Comparison of ENCODE assay signal across 27 cellular contexts in genomic region chr17:61202564-61202963, GRCh38.
A peak's percentile ranks its signal among the peaks of the same experiment; 100 is the strongest.
DNase-seq lines count a peak whose midpoint lies in the region; ATAC-seq, FAIRE-seq and TF ChIP-seq lines count a peak whose summit lies in the region.
"Had no signal": no experiment of that assay in that cellular context is flagged by ENCODE, and none has a peak within 500 bp of the region (broad histone marks: within the 10 kb centered on the region; RNA-seq: fewer than 3 reads in every experiment).

No MANE protein-coding gene starts in this region.

- no peak for TF ChIP-seq POLR2A in A549 (IDR thresholded peaks at IDR 0.05; ENCODE audit: low read length)

- H3K23ac ChIP-seq in trophoblast cell (ENCODE audit: low read length), result no peak overlapping the region

- 53% methylated on average over 2 of the region's 2 CpGs for WGBS in A549 (ENCODE audit: missing lambda C conversion rate)
- whole genome bisulfite sequencing in trophoblast cell (ENCODE audit: extremely low coverage, insufficient coverage, insufficient read length), result no CpG with 5 or more reads among the region's 2 CpGs

- H3K9me3 Mint-ChIP-seq in activated T-helper 2 cell treated with anti-CD3 and anti-CD28 coated beads, Interferon-gamma antibody, Interleukin-2, Interleukin-4, amounts not matched to agents 10 μg/mL and 5 μg/mL and 100 μg/mL, durations not matched to agents 14 hours and 24 hours and 36 hours, result no peaks in the 10 kb centered on the region
- H3K9me3 Mint-ChIP-seq: activated B cell treated with CpG ODN at 0.5 μM for 24 hours; stimulated activated effector memory CD8-positive, alpha-beta T cell treated with anti-CD3 and anti-CD28 coated beads, Interleukin-12 subunit alpha, Interleukin-12 subunit beta, amount 100 ng/mL, for 72 hours had no signal

- CTCF ChIA-PET in A549 (lab: Yijun Ruan, JAX) (interaction anchor here (0.8 to 1.9 kb wide), 6 partner anchors 26 to 482 kb away, joined by 3 to 7 read pairs (median 4); no protein-coding TSS in a partner anchor), Panc1 (lab: Charles Lee) (no interaction called here)

- H3K4me3 ChIP-seq in A549 (no peak overlapping the region), Panc1 (ENCODE audit: low read depth in 2 of 2, low read length in 2 of 2) (no peak overlapping the region), coronary artery (no peak overlapping the region), lower lobe of right lung (no peak overlapping the region), trophoblast cell (ENCODE audit: low read depth, low read length) (no peak overlapping the region)
- H3K4me3 ChIP-seq: lung, prostate gland, suprapubic skin had no signal

- ATAC-seq in A549 (no peak), Panc1 (no peak), lower lobe of right lung (no peak), GM19452 (IDR thresholded peaks at IDR 0.05; ENCODE audit: unreplicated experiment) (no peak)
- ATAC-seq: stimulated activated effector memory CD8-positive, alpha-beta T cell treated with anti-CD3 and anti-CD28 coated beads, Interleukin-12 subunit alpha, Interleukin-12 subunit beta, amount 100 ng/mL, for 72 hours had no signal

- intact Hi-C loops in Panc1 (cut with micrococcal nuclease; ENCODE audit: unreplicated experiment), result no loop called here
- intact Hi-C loops in lower lobe of right lung (cut with DNase I), result no loop called here
- intact Hi-C loops in activated T-helper 2 cell treated with anti-CD3 and anti-CD28 coated beads, Interferon-gamma antibody, Interleukin-2, Interleukin-4, amounts not matched to agents 10 μg/mL and 5 μg/mL and 100 μg/mL, durations not matched to agents 14 hours and 24 hours and 36 hours (cut with micrococcal nuclease), result no loop called here

- no peak overlapping the region for H2BK12ac ChIP-seq in trophoblast cell (ENCODE audit: low read length)

- H3K4me1 Mint-ChIP-seq in activated T-helper 2 cell treated with anti-CD3 and anti-CD28 coated beads, Interferon-gamma antibody, Interleukin-2, Interleukin-4, amounts not matched to agents 10 μg/mL and 5 μg/mL and 100 μg/mL, durations not matched to agents 14 hours and 24 hours and 36 hours (ENCODE audit: low read depth), result peaks cover 2% of the 10 kb centered on the region
- H3K4me1 Mint-ChIP-seq: activated B cell treated with CpG ODN at 0.5 μM for 24 hours; stimulated activated effector memory CD8-positive, alpha-beta T cell treated with anti-CD3 and anti-CD28 coated beads, Interleukin-12 subunit alpha, Interleukin-12 subunit beta, amount 100 ng/mL, for 72 hours had no signal

- DNase-seq in A549 (ENCODE audit: low read depth in 1 of 2, low spot score in 1 of 2), result peak in 1 of 2 experiments; percentile 50
- DNase-seq in Panc1 (ENCODE audit: low read depth, low spot score), result no peak
- no peak for DNase-seq in coronary artery (ENCODE audit: low spot score)
- DNase-seq in lower lobe of right lung, result no peak
- no peak for DNase-seq in HuH-7 (ENCODE audit: low spot score)
- DNase-seq in activated T-helper 2 cell treated with anti-CD3 and anti-CD28 coated beads, Interferon-gamma antibody, Interleukin-2, Interleukin-4, amounts not matched to agents 10 μg/mL and 5 μg/mL and 100 μg/mL, durations not matched to agents 14 hours and 24 hours and 36 hours (ENCODE audit: low spot score), result no peak
- no peak for DNase-seq in trophoblast cell
- DNase-seq: 8988T; activated B cell treated with CpG ODN at 0.5 μM for 24 hours; activated CD4-positive, alpha-beta T cell treated with anti-CD3 and anti-CD28 coated beads, Interleukin-2, amount 50 U/mL, for 48 hours; activated gamma-delta T cell treated with Interleukin-2 at 50 U/mL for 16 hours; Caco-2; caudate nucleus; DND-41; foreskin melanocyte; hippocampal formation; KBM-7; NCI-H146; NCI-H526; stimulated activated CD4-positive, alpha-beta T cell treated with anti-CD3 and anti-CD28 coated beads, Interleukin-1b, Interleukin-23, amount 100 ng/mL, for 48 hours; T1000 had no signal

- no peak; a peak in 2 of 5 replicates for TF ChIP-seq RAD21 in A549 (conservative IDR thresholded peaks at IDR 0.05 in 1 of 2, IDR thresholded peaks at IDR 0.05 in 1 of 2)

- H3K27ac ChIP-seq in A549 (peak overlapping the region; percentile 71 to 85), Panc1 (ENCODE audit: low read length) (peak overlapping the region; percentile 91), coronary artery (peak overlapping the region; percentile 38 to 78), lower lobe of right lung (peak overlapping the region; percentile 51), trophoblast cell (ENCODE audit: low read depth, low read length) (no peak overlapping the region)
- H3K27ac ChIP-seq: prostate gland, suprapubic skin had no signal

- BruUV-seq in Panc1 (replicated peaks; lab: Mats Ljungman, UMichigan), result TSS peak; percentile 43

- peaks cover 61% of the 10 kb centered on the region for H3K4me1 ChIP-seq in A549
- H3K4me1 ChIP-seq in Panc1 (ENCODE audit: control insufficient read depth, insufficient read depth, low read length), result peaks cover 34% of the 10 kb centered on the region
- H3K4me1 ChIP-seq in lower lobe of right lung, result peaks cover 20% of the 10 kb centered on the region
- H3K4me1 ChIP-seq in trophoblast cell (ENCODE audit: control insufficient read depth in 1 of 2, insufficient read depth in 2 of 2, low read length in 2 of 2), result peaks cover 2 to 5% of the 10 kb centered on the region in 2 experiments
- H3K4me1 ChIP-seq: suprapubic skin had no signal

- no peak overlapping the region for H3K18ac ChIP-seq in trophoblast cell (ENCODE audit: low read length)

- H4K91ac ChIP-seq in trophoblast cell (ENCODE audit: low read depth, low read length), result no peak overlapping the region

- no peak overlapping the region for H2BK120ac ChIP-seq in trophoblast cell (ENCODE audit: insufficient read depth, low read length, poor library complexity)

- POLR2A ChIA-PET in A549 (lab: Yijun Ruan, JAX), result interaction anchor here (1.2 kb wide), 1 partner anchor 12 kb away, joined by 3 read pairs; no protein-coding TSS in a partner anchor
- POLR2A ChIA-PET in Panc1 (lab: Charles Lee), result interaction anchor here (0.6 to 0.7 kb wide), 4 partner anchors 10 to 43 kb away, joined by 3 to 17 read pairs (median 4); no protein-coding TSS in a partner anchor

- H2BK5ac ChIP-seq in trophoblast cell (ENCODE audit: low read depth, low read length, poor library complexity), result no peak overlapping the region

- H3K36me3 ChIP-seq in Panc1 (ENCODE audit: control insufficient read depth, insufficient read depth, low read length), result no peaks in the 10 kb centered on the region
- H3K36me3 ChIP-seq in lower lobe of right lung, result no peaks in the 10 kb centered on the region
- H3K36me3 ChIP-seq in trophoblast cell (ENCODE audit: control insufficient read depth in 1 of 2, insufficient read depth in 2 of 2, low read length in 2 of 2), result no peaks in the 10 kb centered on the region
- H3K36me3 ChIP-seq: prostate gland, suprapubic skin had no signal

- H3K4me3 Mint-ChIP-seq in activated T-helper 2 cell treated with anti-CD3 and anti-CD28 coated beads, Interferon-gamma antibody, Interleukin-2, Interleukin-4, amounts not matched to agents 10 μg/mL and 5 μg/mL and 100 μg/mL, durations not matched to agents 14 hours and 24 hours and 36 hours (ENCODE audit: low read depth), result no peak overlapping the region
- H3K4me3 Mint-ChIP-seq: activated B cell treated with CpG ODN at 0.5 μM for 24 hours; stimulated activated effector memory CD8-positive, alpha-beta T cell treated with anti-CD3 and anti-CD28 coated beads, Interleukin-12 subunit alpha, Interleukin-12 subunit beta, amount 100 ng/mL, for 72 hours had no signal

- no peak overlapping the region for H4K8ac ChIP-seq in trophoblast cell (ENCODE audit: low read depth, low read length)

- H3K4me2 ChIP-seq in A549, result peak overlapping the region; percentile 76
- H3K4me2 ChIP-seq in trophoblast cell (ENCODE audit: low read length), result no peak overlapping the region

- H2AK5ac ChIP-seq in trophoblast cell (ENCODE audit: low read length), result no peak overlapping the region

- H3K9me3 ChIP-seq in A549, result no peaks in the 10 kb centered on the region
- no peaks in the 10 kb centered on the region for H3K9me3 ChIP-seq in Panc1 (ENCODE audit: control insufficient read depth, insufficient read depth, low read depth, low read length)
- no peaks in the 10 kb centered on the region for H3K9me3 ChIP-seq in lower lobe of right lung
- H3K9me3 ChIP-seq in trophoblast cell (ENCODE audit: insufficient read depth, low read depth, low read length), result no peaks in the 10 kb centered on the region
- H3K9me3 ChIP-seq: Caco-2, prostate gland, suprapubic skin had no signal

- no peaks in the 10 kb centered on the region for H3K36me3 Mint-ChIP-seq in activated T-helper 2 cell treated with anti-CD3 and anti-CD28 coated beads, Interferon-gamma antibody, Interleukin-2, Interleukin-4, amounts not matched to agents 10 μg/mL and 5 μg/mL and 100 μg/mL, durations not matched to agents 14 hours and 24 hours and 36 hours (ENCODE audit: low read depth)
- H3K36me3 Mint-ChIP-seq: stimulated activated effector memory CD8-positive, alpha-beta T cell treated with anti-CD3 and anti-CD28 coated beads, Interleukin-12 subunit alpha, Interleukin-12 subunit beta, amount 100 ng/mL, for 72 hours had no signal

- H3K79me2 ChIP-seq in trophoblast cell (ENCODE audit: control insufficient read depth, insufficient read depth, low read length, poor library complexity), result no peaks in the 10 kb centered on the region

- no peak overlapping the region for H3K14ac ChIP-seq in trophoblast cell (ENCODE audit: low read length)

- no peaks in the 10 kb centered on the region for H3K27me3 Mint-ChIP-seq in activated T-helper 2 cell treated with anti-CD3 and anti-CD28 coated beads, Interferon-gamma antibody, Interleukin-2, Interleukin-4, amounts not matched to agents 10 μg/mL and 5 μg/mL and 100 μg/mL, durations not matched to agents 14 hours and 24 hours and 36 hours (ENCODE audit: low read depth)
- H3K27me3 Mint-ChIP-seq: activated B cell treated with CpG ODN at 0.5 μM for 24 hours had no signal

- H2AFZ ChIP-seq in trophoblast cell (ENCODE audit: insufficient read depth, low read length, poor library complexity), result no peak overlapping the region

- H3K4ac ChIP-seq in trophoblast cell (ENCODE audit: low read depth, low read length), result no peak overlapping the region

- H3K79me1 ChIP-seq in trophoblast cell (ENCODE audit: low read length), result no peaks in the 10 kb centered on the region

- in situ Hi-C loops in Panc1 (cut with HindIII; ENCODE audit: low pct_unique_long_range_greater_than_20kb, low sequenced_read_pairs), result no loop called here

- H3K9ac ChIP-seq in trophoblast cell (ENCODE audit: low read length), result no peak overlapping the region

- H4K12ac ChIP-seq in trophoblast cell (ENCODE audit: low read depth, low read length), result no peak overlapping the region

- no peak overlapping the region for H3K27ac Mint-ChIP-seq in activated T-helper 2 cell treated with anti-CD3 and anti-CD28 coated beads, Interferon-gamma antibody, Interleukin-2, Interleukin-4, amounts not matched to agents 10 μg/mL and 5 μg/mL and 100 μg/mL, durations not matched to agents 14 hours and 24 hours and 36 hours
- H3K27ac Mint-ChIP-seq: activated B cell treated with CpG ODN at 0.5 μM for 24 hours; stimulated activated effector memory CD8-positive, alpha-beta T cell treated with anti-CD3 and anti-CD28 coated beads, Interleukin-12 subunit alpha, Interleukin-12 subunit beta, amount 100 ng/mL, for 72 hours had no signal

- H3K27me3 ChIP-seq in Panc1 (ENCODE audit: control insufficient read depth, insufficient read depth, low read length) (no peaks in the 10 kb centered on the region), lower lobe of right lung (ENCODE audit: low read depth) (no peaks in the 10 kb centered on the region), trophoblast cell (ENCODE audit: insufficient read depth, low read length) (no peaks in the 10 kb centered on the region)
- H3K27me3 ChIP-seq: suprapubic skin had no signal

- no peak for TF ChIP-seq CTCF in A549 (IDR thresholded peaks at IDR 0.05)
- TF ChIP-seq CTCF in Panc1 (IDR thresholded peaks at IDR 0.05), result no peak
- no peak for TF ChIP-seq CTCF in coronary artery (IDR thresholded peaks at IDR 0.05)
- TF ChIP-seq CTCF in lower lobe of right lung (IDR thresholded peaks at IDR 0.05), result no peak

- FAIRE-seq in A549 (lab: Jason Lieb, UNC), result peak; percentile 94
- FAIRE-seq: H1 had no signal

- no peak for TF ChIP-seq EP300 in A549 (IDR thresholded peaks at IDR 0.05)
